ENCODE assay signal across 8 cellular contexts in the genomic region with DNA sequence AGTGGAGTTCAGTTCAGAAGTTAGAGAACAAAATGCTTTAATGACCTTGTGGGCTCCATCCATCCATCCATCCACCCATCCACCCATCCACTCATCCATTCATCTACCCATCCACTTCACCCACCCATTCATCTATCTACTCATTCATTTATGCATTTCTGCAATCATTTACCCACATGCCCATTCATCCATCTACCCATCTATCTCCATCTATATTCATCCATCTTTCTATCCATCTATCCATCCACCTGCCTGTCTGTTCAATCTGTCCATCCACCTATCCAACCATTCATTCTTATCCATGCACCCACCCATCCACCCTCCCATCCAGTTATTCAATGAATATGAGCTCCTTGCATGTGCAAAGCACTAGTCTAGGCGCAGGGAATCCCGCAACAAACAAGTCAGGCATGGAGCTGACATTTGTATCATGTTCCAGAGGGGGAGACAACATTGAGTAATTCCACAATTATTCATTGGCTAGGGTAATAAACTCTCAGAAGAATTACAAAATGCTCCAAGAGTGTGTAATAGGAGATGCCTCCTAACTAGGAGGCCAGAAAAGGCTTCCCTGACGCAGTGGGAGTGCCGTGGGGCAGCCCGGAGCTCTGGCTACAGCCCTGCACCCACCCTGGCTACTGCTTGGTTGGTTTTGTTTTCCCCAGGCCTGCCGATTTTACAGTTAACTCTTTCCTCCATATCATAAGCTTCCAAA.
A peak's percentile ranks its signal among the peaks of the same experiment; 100 is the strongest.
DNase-seq lines count a peak whose midpoint lies in the region; ATAC-seq, FAIRE-seq and TF ChIP-seq lines count a peak whose summit lies in the region.

No MANE protein-coding gene starts in this region.

- no peaks in the 10 kb centered on the region for H3K9me3 Mint-ChIP-seq in activated T-cell treated with anti-CD3 and anti-CD28 coated beads, Interleukin-2, amount 50 U/mL, for 72 hours

- H3K36me3 ChIP-seq in thyroid gland: no peaks in the 10 kb centered on the region

- peak overlapping the region in 2 of 3 donors; percentile 13 to 38 for H3K27ac ChIP-seq in thyroid gland

- intact Hi-C loops in thyroid gland (cut with DNase I): no loop called here

- H3K9me3 ChIP-seq in thyroid gland: no peaks in the 10 kb centered on the region

- H3K4me3 ChIP-seq in choroid plexus epithelial cell (ENCODE audit: low read depth, low read length) (no peak overlapping the region), thyroid gland (replicated peaks in 1 of 3) (no peak overlapping the region)

- no peak overlapping the region for H3K4me3 Mint-ChIP-seq in activated T-cell treated with anti-CD3 and anti-CD28 coated beads, Interleukin-2, amount 50 U/mL, for 72 hours

- no peaks in the 10 kb centered on the region for H3K4me1 Mint-ChIP-seq in activated T-cell treated with anti-CD3 and anti-CD28 coated beads, Interleukin-2, amount 50 U/mL, for 72 hours (ENCODE audit: low read depth)

- no peak for TF ChIP-seq CTCF in choroid plexus epithelial cell (conservative IDR thresholded peaks at IDR 0.05; ENCODE audit: low read depth, low read length)
- TF ChIP-seq CTCF in thyroid gland (IDR thresholded peaks at IDR 0.05): no peak

- 33 to 42% methylated on average over 6 of the region's 6 CpGs for WGBS in thyroid gland, 2 donors

- peaks cover 20 to 59% of the 10 kb centered on the region in 2 donors for H3K4me1 ChIP-seq in thyroid gland

- no peak overlapping the region for H3K27ac Mint-ChIP-seq in activated T-cell treated with anti-CD3 and anti-CD28 coated beads, Interleukin-2, amount 50 U/mL, for 72 hours

- H3K27me3 ChIP-seq in thyroid gland: no peaks in the 10 kb centered on the region

- DNase-seq in HTR-8/SVneo (ENCODE audit: insufficient read length, low spot score) (peak; percentile 51), choroid plexus epithelial cell (ENCODE audit: low read depth) (peak; percentile 97), left kidney (ENCODE audit: low read depth, low spot score) (peak; percentile 89), thyroid gland (peak; percentile 41 to 51), GM19240 (ENCODE audit: insufficient read length, low spot score) (no peak)
- DNase-seq in stimulated activated CD4-positive, alpha-beta T cell treated with anti-CD3 and anti-CD28 coated beads, Interleukin-4, amount 100 ng/mL, for 4 hours: no peak
- no peak for DNase-seq in activated T-cell treated with anti-CD3 and anti-CD28 coated beads, Interleukin-2, amount 50 U/mL, for 72 hours
- DNase-seq in effector CD8-positive, alpha-beta T cell (lab: John Stamatoyannopoulos, UW): no peak

- peaks cover 3% of the 10 kb centered on the region for H3K27me3 Mint-ChIP-seq in activated T-cell treated with anti-CD3 and anti-CD28 coated beads, Interleukin-2, amount 50 U/mL, for 72 hours (ENCODE audit: low read depth)

- no peak for FAIRE-seq in HTR-8/SVneo (lab: Jason Lieb, UNC)

- ATAC-seq in activated T-cell treated with anti-CD3 and anti-CD28 coated beads, Interleukin-2, amount 50 U/mL, for 72 hours (replicated peaks in 1 of 2): no peak

- H3K36me3 Mint-ChIP-seq in activated T-cell treated with anti-CD3 and anti-CD28 coated beads, Interleukin-2, amount 50 U/mL, for 72 hours (ENCODE audit: insufficient read depth in 2 of 2): no peaks in the 10 kb centered on the region

- no peak for TF ChIP-seq POLR2A in thyroid gland (IDR thresholded peaks at IDR 0.05)

Comparison
In these comparisons a context has a peak if more than half of its experiments do, and no peak if none do; other contexts are left out.
1. DNase-seq: peak in HTR-8/SVneo (single experiment), choroid plexus epithelial cell (single experiment), left kidney (single experiment) and thyroid gland (2 of 2); none in GM19240 (single experiment), stimulated activated CD4-positive, alpha-beta T cell treated with anti-CD3 and anti-CD28 coated beads, Interleukin-4, amount 100 ng/mL, for 4 hours (0 of 2), activated T-cell treated with anti-CD3 and anti-CD28 coated beads, Interleukin-2, amount 50 U/mL, for 72 hours (0 of 2) and effector CD8-positive, alpha-beta T cell (single experiment).